In genomic region chr18:76588591-76589303, GRCh38 we compare ENCODE assay signal across 9 cellular contexts.
DNase-seq lines count a peak whose midpoint lies in the region; FAIRE-seq and TF ChIP-seq lines count a peak whose summit lies in the region.
"Had no signal": no experiment of that assay in that cellular context is flagged by ENCODE, and none has a peak within 500 bp of the region (broad histone marks: within the 10 kb centered on the region; RNA-seq: fewer than 3 reads in every experiment).

No MANE protein-coding gene starts in this region.

- TF ChIP-seq POLR2A in GM12891 (IDR thresholded peaks at IDR 0.05; ENCODE audit: low read depth, low read length) = no peak

- no peaks in the 10 kb centered on the region for H3K9me3 Mint-ChIP-seq in activated T-cell treated with anti-CD3 and anti-CD28 coated beads, Interleukin-2, amount 50 U/mL, for 24 hours
- H3K9me3 Mint-ChIP-seq in chondrocyte (ENCODE audit: low read depth) (no peaks in the 10 kb centered on the region), type B pancreatic cell (no peaks in the 10 kb centered on the region)

- no peaks in the 10 kb centered on the region for H3K36me3 Mint-ChIP-seq in activated T-cell treated with anti-CD3 and anti-CD28 coated beads, Interleukin-2, amount 50 U/mL, for 24 hours (ENCODE audit: low read depth)
- H3K36me3 Mint-ChIP-seq in chondrocyte (ENCODE audit: low read depth) = no peaks in the 10 kb centered on the region
- H3K36me3 Mint-ChIP-seq in type B pancreatic cell = no peaks in the 10 kb centered on the region

- peak overlapping the region; percentile 36 for H3K27ac ChIP-seq in mesodermal cell (ENCODE audit: low read depth, low read length, severe bottlenecking)
- H3K27ac ChIP-seq: VCaP had no signal

- peaks cover 6% of the 10 kb centered on the region for H3K4me1 Mint-ChIP-seq in activated T-cell treated with anti-CD3 and anti-CD28 coated beads, Interleukin-2, amount 50 U/mL, for 24 hours (ENCODE audit: low read depth)
- H3K4me1 Mint-ChIP-seq in chondrocyte (ENCODE audit: low read depth) (peaks cover 8% of the 10 kb centered on the region), type B pancreatic cell (ENCODE audit: unreplicated experiment) (peaks cover 35% of the 10 kb centered on the region)

- H3K36me3 ChIP-seq in mesodermal cell (ENCODE audit: control insufficient read depth, insufficient read depth, low read length) = no peaks in the 10 kb centered on the region

- H3K9me3 ChIP-seq in mesodermal cell (ENCODE audit: control insufficient read depth, low read length) = no peaks in the 10 kb centered on the region

- peaks cover 19% of the 10 kb centered on the region for H3K4me1 ChIP-seq in mesodermal cell (ENCODE audit: control insufficient read depth, insufficient read depth, low read length, poor library complexity, severe bottlenecking)

- no peak for DNase-seq in activated T-cell treated with anti-CD3 and anti-CD28 coated beads, Interleukin-2, amount 50 U/mL, for 24 hours
- DNase-seq in activated T-cell treated with anti-CD3 and anti-CD28 coated beads, Interleukin-2, amount 50 U/mL, for 1 hour = no peak
- no peak for DNase-seq in chondrocyte (ENCODE audit: low spot score)
- peak; percentile 45 for DNase-seq in type B pancreatic cell (ENCODE audit: extremely low spot score, unreplicated experiment)
- DNase-seq in NCI-H510A treated with DMSO at 0.1 percent for 48 hours (lab: John Stamatoyannopoulos, UW) = no peak
- DNase-seq in GM03348 (ENCODE audit: low spot score) = no peak
- no peak for DNase-seq in GM12891 (ENCODE audit: insufficient read length, low spot score)

- peak overlapping the region; percentile 6 for H3K4me3 Mint-ChIP-seq in activated T-cell treated with anti-CD3 and anti-CD28 coated beads, Interleukin-2, amount 50 U/mL, for 24 hours
- H3K4me3 Mint-ChIP-seq in chondrocyte (ENCODE audit: unreplicated experiment) (peak overlapping the region; percentile 63), type B pancreatic cell (peak overlapping the region; percentile 83)

- H3K27me3 Mint-ChIP-seq in activated T-cell treated with anti-CD3 and anti-CD28 coated beads, Interleukin-2, amount 50 U/mL, for 24 hours = peaks cover 48% of the 10 kb centered on the region
- H3K27me3 Mint-ChIP-seq in chondrocyte (ENCODE audit: low read depth) (peaks cover 23% of the 10 kb centered on the region), type B pancreatic cell (peaks cover 4% of the 10 kb centered on the region)

- H3K4me3 ChIP-seq in mesodermal cell (ENCODE audit: extremely low read depth, insufficient read depth, low read length, poor library complexity, severe bottlenecking) = no peak overlapping the region

- TF ChIP-seq CTCF in chondrocyte (IDR thresholded peaks at IDR 0.05) (no peak), type B pancreatic cell (conservative IDR thresholded peaks at IDR 0.05) (no peak)

- no peak overlapping the region for H3K27ac Mint-ChIP-seq in activated T-cell treated with anti-CD3 and anti-CD28 coated beads, Interleukin-2, amount 50 U/mL, for 24 hours
- H3K27ac Mint-ChIP-seq in chondrocyte (ENCODE audit: unreplicated experiment) (no peak overlapping the region), type B pancreatic cell (peak overlapping the region; percentile 67)

- 40% methylated on average over 19 of the region's 21 CpGs for WGBS in mesodermal cell (ENCODE audit: insufficient coverage in 2 of 2), 2 experiments

- FAIRE-seq in GM12891 (lab: Jason Lieb, UNC) = no peak

TF ChIP-seq in GM12891, 5 proteins besides CTCF, POLR2A, EP300 and RAD21:
- TF ChIP-seq POLR2AphosphoS5 (IDR thresholded peaks at IDR 0.05; ENCODE audit: low read depth, low read length) (no peak), POU2F2 (IDR thresholded peaks at IDR 0.05; ENCODE audit: low read depth, low read length) (no peak), PAX5 (IDR thresholded peaks at IDR 0.05; ENCODE audit: insufficient read depth, low read length, severe bottlenecking) (no peak), SPI1 (IDR thresholded peaks at IDR 0.05; ENCODE audit: low read depth, low read length) (no peak), TAF1 (IDR thresholded peaks at IDR 0.05; ENCODE audit: low read depth, low read length) (no peak)
TF ChIP-seq in GM12891: peak in this region for 0.

Comparison
In these comparisons a context has a peak if more than half of its experiments do, and no peak if none do; other contexts are left out.
1. H3K4me3 Mint-ChIP-seq: peak in every context shown above with its lines; median percentile 83 in type B pancreatic cell; 63 in chondrocyte; 6 in activated T-cell treated with anti-CD3 and anti-CD28 coated beads, Interleukin-2, amount 50 U/mL, for 24 hours.